In genomic region chr9:130433168-130433946, GRCh38 we compare ENCODE assay signal across 1 cellular context.
TF ChIP-seq lines count a peak whose summit lies in the region.

No MANE protein-coding gene starts in this region.

TF ChIP-seq in GM12878, 131 proteins besides CTCF, POLR2A, EP300 and RAD21 (continued from another document):
- TF ChIP-seq TCF12 (IDR thresholded peaks at IDR 0.05; ENCODE audit: low read depth, low read length): no peak
- no peak for TF ChIP-seq PAX5 (IDR thresholded peaks at IDR 0.05; ENCODE audit: borderline replicate concordance, low read depth, low read length)
- TF ChIP-seq CHD1 (IDR thresholded peaks at IDR 0.05; ENCODE audit: low read depth, low read length): no peak
- no peak for TF ChIP-seq SREBF1 (IDR thresholded peaks at IDR 0.05; ENCODE audit: low read length)
- TF ChIP-seq IRF4 (IDR thresholded peaks at IDR 0.05; ENCODE audit: low read depth, low read length): no peak
- TF ChIP-seq E2F8 (IDR thresholded peaks at IDR 0.05; ENCODE audit: low read depth, partially characterized antibody): no peak
- no peak for TF ChIP-seq MAX (IDR thresholded peaks at IDR 0.05; ENCODE audit: low read depth, low read length)
- TF ChIP-seq NR2C2 (IDR thresholded peaks at IDR 0.05; ENCODE audit: borderline replicate concordance, control insufficient read depth, insufficient read length, low read depth): no peak
- TF ChIP-seq, protein P1, sequence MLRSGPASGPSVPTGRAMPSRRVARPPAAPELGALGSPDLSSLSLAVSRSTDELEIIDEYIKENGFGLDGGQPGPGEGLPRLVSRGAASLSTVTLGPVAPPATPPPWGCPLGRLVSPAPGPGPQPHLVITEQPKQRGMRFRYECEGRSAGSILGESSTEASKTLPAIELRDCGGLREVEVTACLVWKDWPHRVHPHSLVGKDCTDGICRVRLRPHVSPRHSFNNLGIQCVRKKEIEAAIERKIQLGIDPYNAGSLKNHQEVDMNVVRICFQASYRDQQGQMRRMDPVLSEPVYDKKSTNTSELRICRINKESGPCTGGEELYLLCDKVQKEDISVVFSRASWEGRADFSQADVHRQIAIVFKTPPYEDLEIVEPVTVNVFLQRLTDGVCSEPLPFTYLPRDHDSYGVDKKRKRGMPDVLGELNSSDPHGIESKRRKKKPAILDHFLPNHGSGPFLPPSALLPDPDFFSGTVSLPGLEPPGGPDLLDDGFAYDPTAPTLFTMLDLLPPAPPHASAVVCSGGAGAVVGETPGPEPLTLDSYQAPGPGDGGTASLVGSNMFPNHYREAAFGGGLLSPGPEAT (IDR thresholded peaks at IDR 0.05; ENCODE audit: low read depth): no peak
- TF ChIP-seq CREB1 (IDR thresholded peaks at IDR 0.05; ENCODE audit: low read depth): no peak
